In the genomic region with DNA sequence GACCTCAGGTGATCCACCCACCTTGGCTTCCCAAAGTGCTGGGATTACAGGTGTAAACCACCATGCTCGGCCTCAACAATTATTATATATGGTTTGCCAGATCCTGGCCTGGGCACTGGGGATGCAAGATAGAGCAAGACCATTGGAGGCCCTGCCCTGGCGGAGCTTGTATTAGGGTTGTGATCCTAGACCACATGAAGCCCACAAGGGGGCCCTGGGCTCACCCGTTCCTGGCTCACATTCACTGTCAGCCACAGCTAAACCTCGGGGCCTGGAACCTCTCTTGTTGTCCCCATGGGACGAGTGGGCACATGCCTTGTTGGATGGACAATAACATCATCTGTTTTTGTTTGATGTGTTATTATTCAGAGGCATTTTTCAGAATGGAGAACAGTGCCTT, we compare ENCODE assay signal across 18 cellular contexts. TPM values are rescaled to one million over a fixed set of nuclear protein-coding genes. Genes with fewer than 3 reads are reported as not detected.
DNase-seq lines count a peak whose midpoint lies in the region; TF ChIP-seq lines count a peak whose summit lies in the region.
"Had no signal": no experiment of that assay in that cellular context is flagged by ENCODE, and none has a peak within 500 bp of the region (broad histone marks: within the 10 kb centered on the region; RNA-seq: fewer than 3 reads in every experiment).

No MANE protein-coding gene starts in this region.

- H2AFZ ChIP-seq in OCI-LY7 (ENCODE audit: low read length) = no peak overlapping the region
- H2AFZ ChIP-seq: PC-9 had no signal

- H3K4me1 Mint-ChIP-seq in chondrocyte (ENCODE audit: low read depth) = no peaks in the 10 kb centered on the region

- H3K9me2 ChIP-seq in OCI-LY7 (ENCODE audit: insufficient read depth, low read length) = no peaks in the 10 kb centered on the region

- H3K4me3 ChIP-seq in OCI-LY7 (ENCODE audit: low read depth, low read length, poor library complexity, severe bottlenecking) (no peak overlapping the region), spleen (no peak overlapping the region)
- H3K4me3 ChIP-seq: PC-9 had no signal

- 74 to 84% (median 78%) methylated on average over 5 of the region's 5 CpGs for WGBS in spleen, 5 donors

- H3K9me3 Mint-ChIP-seq in chondrocyte (ENCODE audit: low read depth) = no peaks in the 10 kb centered on the region

- no peak overlapping the region for H3K27ac Mint-ChIP-seq in chondrocyte (ENCODE audit: unreplicated experiment)

- no peak overlapping the region for H3K4me3 Mint-ChIP-seq in chondrocyte (ENCODE audit: unreplicated experiment)

- POLR2A ChIA-PET in OCI-LY7 (lab: Charles Lee) = interaction anchor here (1.0 to 2.1 kb wide), 2 partner anchors 9 to 11 kb away, joined by 6 to 7 read pairs; no protein-coding TSS in a partner anchor

- intact Hi-C loops in OCI-LY7 (cut with micrococcal nuclease; ENCODE audit: unreplicated experiment) (no loop called here), spleen (cut with DNase I; ENCODE audit: low total_unique reads) (no loop called here)

- H3K79me2 ChIP-seq in OCI-LY7 (ENCODE audit: insufficient read depth, low read depth, low read length) = no peaks in the 10 kb centered on the region

- no peaks in the 10 kb centered on the region for H3K27me3 Mint-ChIP-seq in chondrocyte (ENCODE audit: low read depth)

- H3K4me1 ChIP-seq in OCI-LY7 (ENCODE audit: insufficient read depth, low read length, poor library complexity, severe bottlenecking) = no peaks in the 10 kb centered on the region
- H3K4me1 ChIP-seq in spleen = peaks cover 0 to 16% (median 6%) of the 10 kb centered on the region in 6 donors

- TF ChIP-seq CTCF in OCI-LY7 (conservative IDR thresholded peaks at IDR 0.05; ENCODE audit: low read length) = peak; percentile 34; the same call in 1 of the 2 replicates
- TF ChIP-seq CTCF in chondrocyte (IDR thresholded peaks at IDR 0.05) = no peak
- TF ChIP-seq CTCF in spleen (IDR thresholded peaks at IDR 0.05 in 8 of 11, conservative IDR thresholded peaks at IDR 0.05 in 3 of 11) = no peak

- H3K9me3 ChIP-seq in OCI-LY7 (ENCODE audit: low read length) (no peaks in the 10 kb centered on the region), spleen (no peaks in the 10 kb centered on the region)

- no TSS peak for BruUV-seq in OCI-LY7 (replicated peaks; lab: Mats Ljungman, UMichigan)

- no peaks in the 10 kb centered on the region for H3K36me3 Mint-ChIP-seq in chondrocyte (ENCODE audit: low read depth)

- no peak overlapping the region for H3K4me2 ChIP-seq in OCI-LY7 (ENCODE audit: low read length)
- H3K4me2 ChIP-seq: PC-9 had no signal

- no peaks in the 10 kb centered on the region for H3K27me3 ChIP-seq in spleen (replicated peaks in 1 of 7)

- DNase-seq in DMS 273 (lab: John Stamatoyannopoulos, UW; ENCODE audit: unreplicated experiment) (peak; percentile 18), DMS 273 treated with DMSO at 0.1 percent for 48 hours (lab: John Stamatoyannopoulos, UW) (no peak), OCI-LY7 (ENCODE audit: low spot score) (no peak), chondrocyte (ENCODE audit: low spot score) (peak; percentile 60), spleen (peak; percentile 64), islet precursor cell (no peak), NOMO-1 (lab: John Stamatoyannopoulos, UW; ENCODE audit: unreplicated experiment in 2 of 2) (no peak), DMS79 treated with DMSO at 0.1 percent for 48 hours (lab: John Stamatoyannopoulos, UW) (no peak)
- DNase-seq: Calu3, DMS79, KBM-7, MV-4-11, NCI-H187, NCI-H2107, NCI-H2227 treated with DMSO at 0.1 percent for 48 hours, PC-9, SW 1271 had no signal

- H3K36me3 ChIP-seq in OCI-LY7 (ENCODE audit: insufficient read depth, low read length) (no peaks in the 10 kb centered on the region; the same call in 1 of the 2 replicates), spleen (peaks cover 0 to 7% (median 0%) of the 10 kb centered on the region in 6 donors)

- no peaks in the 10 kb centered on the region for H4K20me1 ChIP-seq in OCI-LY7 (ENCODE audit: insufficient read depth, low read length)

- H3K27ac ChIP-seq in OCI-LY7 (ENCODE audit: low read depth, low read length, poor library complexity, severe bottlenecking) (no peak overlapping the region), spleen (no peak overlapping the region)
- H3K27ac ChIP-seq: 22Rv1, PC-9 had no signal

- TF ChIP-seq POLR2A in spleen (IDR thresholded peaks at IDR 0.05) = no peak

- CTCF ChIA-PET in OCI-LY7 (lab: Charles Lee; ENCODE audit: unreplicated experiment) = interaction anchor here (1.0 kb wide), 1 partner anchor 91 kb away, joined by 3 read pairs; no protein-coding TSS in a partner anchor

RNA-seq across cellular contexts. Expression of gene HPCAL1, which starts 14.9 kb away (rescaled TPM):
- total RNA-seq in OCI-LY7 (2014; rRNA removed; shearing (Covaris generic)) = 9.1 and 9.7 TPM in 2 replicates
- total RNA-seq in OCI-LY7 (2022) (7.2 and 9.2 TPM in 2 replicates), chondrocyte (18.7 to 44.0 TPM (median 19.3 TPM) in 3 replicates), spleen (10 to 100 TPM; 42.3 to 80.6 (median 57.5) TPM)
- polyA plus RNA-seq in spleen = 10 to 100 TPM; 41.9 to 58.5 (median 57.9) TPM

Comparison
In these comparisons a context has a peak if more than half of its experiments do, and no peak if none do; other contexts are left out.
1. DNase-seq: peak in DMS 273 (single experiment), chondrocyte (single experiment) and spleen (single experiment); none in DMS 273 treated with DMSO at 0.1 percent for 48 hours (single experiment), OCI-LY7 (single experiment), islet precursor cell (single experiment), NOMO-1 (0 of 2) and DMS79 treated with DMSO at 0.1 percent for 48 hours (single experiment).